In the genomic region with DNA sequence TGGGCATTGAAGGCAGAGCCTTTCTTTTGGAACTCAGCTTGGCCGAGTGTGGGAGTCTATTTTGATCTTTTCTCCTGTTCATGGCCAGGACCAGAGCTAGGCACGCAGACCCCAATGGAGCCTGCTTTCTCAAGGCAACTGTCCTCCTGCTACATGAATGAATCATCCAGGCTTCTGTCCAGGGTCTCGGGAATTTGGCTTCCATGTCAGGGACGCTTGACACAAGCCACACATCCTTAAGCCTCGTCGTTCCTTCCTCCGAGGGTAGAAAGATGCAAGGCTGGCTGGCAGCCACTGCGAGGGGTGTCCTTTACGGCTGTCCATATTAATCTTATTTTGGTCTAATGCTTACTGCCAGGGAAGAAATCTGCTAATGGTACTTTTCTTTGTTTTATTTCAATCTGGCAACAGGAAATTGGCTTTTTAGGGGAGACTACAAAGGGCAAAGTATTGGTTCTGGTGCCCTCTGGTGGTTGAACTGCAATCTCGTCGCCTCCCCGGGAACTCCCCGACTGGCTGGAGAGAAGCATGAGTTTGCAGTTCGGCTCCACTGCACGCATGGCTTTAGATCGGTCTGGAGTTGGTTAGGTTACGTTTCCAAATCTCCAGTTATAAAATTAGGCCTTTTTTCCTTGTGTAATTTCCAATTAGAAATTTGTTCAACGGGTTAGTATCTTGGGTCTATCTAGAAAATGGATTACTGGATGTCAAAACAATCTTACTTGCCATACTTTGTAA, we compare ENCODE assay signal across 8 cellular contexts.
DNase-seq lines count a peak whose midpoint lies in the region; ATAC-seq, FAIRE-seq and TF ChIP-seq lines count a peak whose summit lies in the region.

No MANE protein-coding gene starts in this region.

- H3K4me3 ChIP-seq in astrocyte (ENCODE audit: insufficient read depth, low read depth, low read length) = peak overlapping the region; percentile 13
- H3K4me3 ChIP-seq in skeletal muscle satellite cell (ENCODE audit: low read length) = peak overlapping the region; percentile 56

- peak; percentile 9 for FAIRE-seq in astrocyte (lab: Jason Lieb, UNC)

- H3K4me1 Mint-ChIP-seq in astrocyte (ENCODE audit: low read depth, unreplicated experiment) = peaks cover 1% of the 10 kb centered on the region

- H3K9ac ChIP-seq in astrocyte (ENCODE audit: low read length) (peak overlapping the region; percentile 60), skeletal muscle satellite cell (ENCODE audit: low read depth, low read length) (peak overlapping the region; percentile 35)

- peak overlapping the region; percentile 57 for H2AFZ ChIP-seq in astrocyte (ENCODE audit: low read depth, low read length)

- H3K27ac ChIP-seq in astrocyte (ENCODE audit: low read depth, low read length) = no peak overlapping the region

- ATAC-seq in HG02610 (IDR thresholded peaks at IDR 0.05; ENCODE audit: unreplicated experiment) (peak; percentile 65), HG03469 (IDR thresholded peaks at IDR 0.05; ENCODE audit: unreplicated experiment) (no peak)

- DNase-seq in ELR (ENCODE audit: low read depth) (peak; percentile 82), NCI-H1930 (lab: John Stamatoyannopoulos, UW) (peak; percentile 25 to 76), T1000 (lab: John Stamatoyannopoulos, UW) (peak; percentile 11), astrocyte (ENCODE audit: low read depth) (peak; percentile 63), hypothalamus (lab: John Stamatoyannopoulos, UW) (peak in 49 of 51 donors; percentile 8 to 83 (median 41))

- peak; percentile 93 for TF ChIP-seq CTCF in astrocyte (IDR thresholded peaks at IDR 0.05; ENCODE audit: insufficient read depth, low read depth, low read length)

- H3K27me3 Mint-ChIP-seq in astrocyte (ENCODE audit: low read depth, unreplicated experiment) = no peaks in the 10 kb centered on the region

- H3K27me3 ChIP-seq in astrocyte (ENCODE audit: insufficient read depth, low read length) (no peaks in the 10 kb centered on the region), skeletal muscle satellite cell (ENCODE audit: control insufficient read depth, insufficient read depth, low read length) (no peaks in the 10 kb centered on the region)

- H3K79me2 ChIP-seq in astrocyte (ENCODE audit: insufficient read depth, low read length) = no peaks in the 10 kb centered on the region

- no peaks in the 10 kb centered on the region for H3K9me3 Mint-ChIP-seq in astrocyte (ENCODE audit: unreplicated experiment)

- peaks cover 12% of the 10 kb centered on the region for H3K4me1 ChIP-seq in astrocyte (ENCODE audit: insufficient read depth, low read length)
- peaks cover 9% of the 10 kb centered on the region for H3K4me1 ChIP-seq in skeletal muscle satellite cell (ENCODE audit: control insufficient read depth, insufficient read depth, low read length)

- H3K4me2 ChIP-seq in astrocyte (ENCODE audit: low read length) (peak overlapping the region; percentile 75), skeletal muscle satellite cell (ENCODE audit: low read length) (peak overlapping the region; percentile 77)

- H3K4me3 Mint-ChIP-seq in astrocyte (ENCODE audit: unreplicated experiment) = no peak overlapping the region

- H3K36me3 ChIP-seq in astrocyte (ENCODE audit: insufficient read depth, low read length) = peaks cover 1% of the 10 kb centered on the region
- no peaks in the 10 kb centered on the region for H3K36me3 ChIP-seq in skeletal muscle satellite cell (ENCODE audit: insufficient read depth, low read length)

- H3K9me3 ChIP-seq in astrocyte (ENCODE audit: insufficient read depth, low read depth, low read length) (no peaks in the 10 kb centered on the region), skeletal muscle satellite cell (replicated peaks; ENCODE audit: low read length) (no peaks in the 10 kb centered on the region)

- peak overlapping the region; percentile 10 for H3K27ac Mint-ChIP-seq in astrocyte (ENCODE audit: unreplicated experiment)

- H4K20me1 ChIP-seq in astrocyte (ENCODE audit: insufficient read depth, low read length) = no peaks in the 10 kb centered on the region

- H3K36me3 Mint-ChIP-seq in astrocyte (ENCODE audit: low read depth, unreplicated experiment) = peaks cover 31% of the 10 kb centered on the region

Comparison
In these comparisons a context has a peak if more than half of its experiments do, and no peak if none do; other contexts are left out.
1. DNase-seq: peak in every context shown above with its lines; median percentile 82 in ELR; 63 in astrocyte; 50 in NCI-H1930; 41 in hypothalamus; 11 in T1000.